In genomic region chr1:17531682-17532487, GRCh38 we compare ENCODE assay signal across 9 cellular contexts. TPM values are rescaled to one million over a fixed set of nuclear protein-coding genes. Genes with fewer than 3 reads are reported as not detected.
DNase-seq lines count a peak whose midpoint lies in the region; ATAC-seq and TF ChIP-seq lines count a peak whose summit lies in the region.
"Had no signal": no experiment of that assay in that cellular context is flagged by ENCODE, and none has a peak within 500 bp of the region (broad histone marks: within the 10 kb centered on the region; RNA-seq: fewer than 3 reads in every experiment).

No MANE protein-coding gene starts in this region.

- no peaks in the 10 kb centered on the region for H3K27me3 ChIP-seq in stomach

- peak; percentile 7 for TF ChIP-seq EP300 in stomach (IDR thresholded peaks at IDR 0.05)

- H3K36me3 ChIP-seq in stomach, result no peaks in the 10 kb centered on the region

- no peak overlapping the region for H3K4me3 Mint-ChIP-seq in activated CD8-positive, alpha-beta T cell treated with anti-CD3 and anti-CD28 coated beads for 36 hours

- 52 to 65% (median 57%) methylated on average over 4 to 8 of the region's 8 CpGs for WGBS in stomach, 5 donors

- H3K36me3 Mint-ChIP-seq in activated CD8-positive, alpha-beta T cell treated with anti-CD3 and anti-CD28 coated beads for 36 hours (ENCODE audit: low read depth), result no peaks in the 10 kb centered on the region

- peaks cover 9% of the 10 kb centered on the region for H3K27me3 Mint-ChIP-seq in activated CD8-positive, alpha-beta T cell treated with anti-CD3 and anti-CD28 coated beads for 36 hours

- intact Hi-C loops in stomach (cut with DNase I; ENCODE audit: low total_unique reads), result no loop called here
- intact Hi-C loops in activated CD8-positive, alpha-beta T cell treated with anti-CD3 and anti-CD28 coated beads for 36 hours (cut with micrococcal nuclease), result no loop called here

- H3K27ac ChIP-seq in caudate nucleus (ENCODE audit: low read depth, low read length), result peak overlapping the region; percentile 80
- H3K27ac ChIP-seq in stomach, result peak overlapping the region in 4 of 5 donors; percentile 63 to 83 (median 72)

- ATAC-seq in activated CD8-positive, alpha-beta T cell treated with anti-CD3 and anti-CD28 coated beads for 36 hours, result no peak
- ATAC-seq in HG03097 (IDR thresholded peaks at IDR 0.05; ENCODE audit: low FRiP score, unreplicated experiment) (no peak), HG03442 (IDR thresholded peaks at IDR 0.05; ENCODE audit: unreplicated experiment) (no peak)

- no peaks in the 10 kb centered on the region for H3K4me1 Mint-ChIP-seq in activated CD8-positive, alpha-beta T cell treated with anti-CD3 and anti-CD28 coated beads for 36 hours (ENCODE audit: low read depth)

- H3K4me3 ChIP-seq in stomach, result no peak overlapping the region

- no peak for TF ChIP-seq CTCF in stomach (IDR thresholded peaks at IDR 0.05)
- no peak for TF ChIP-seq CTCF in activated CD8-positive, alpha-beta T cell treated with anti-CD3 and anti-CD28 coated beads for 36 hours (IDR thresholded peaks at IDR 0.05)

- no peak overlapping the region for H3K27ac Mint-ChIP-seq in activated CD8-positive, alpha-beta T cell treated with anti-CD3 and anti-CD28 coated beads for 36 hours

- no peaks in the 10 kb centered on the region for H3K9me3 Mint-ChIP-seq in activated CD8-positive, alpha-beta T cell treated with anti-CD3 and anti-CD28 coated beads for 36 hours

- TF ChIP-seq POLR2A in stomach (IDR thresholded peaks at IDR 0.05), result no peak

- CTCF ChIA-PET in activated CD8-positive, alpha-beta T cell treated with anti-CD3 and anti-CD28 coated beads for 36 hours (lab: Charles Lee), result interaction anchor here (1.3 kb wide), 1 partner anchor 75 kb away, joined by 4 read pairs; no protein-coding TSS in a partner anchor

- no peaks in the 10 kb centered on the region for H3K9me3 ChIP-seq in stomach

- DNase-seq in HT-29 (ENCODE audit: low spot score) (peak; percentile 82), caudate nucleus (lab: John Stamatoyannopoulos, UW) (peak in 52 of 61 donors; percentile 16 to 88 (median 62)), left kidney (ENCODE audit: low read depth, low spot score) (peak; percentile 62), stomach (peak; percentile 62), AML-193 (lab: John Stamatoyannopoulos, UW) (no peak)
- DNase-seq in activated CD8-positive, alpha-beta T cell treated with anti-CD3 and anti-CD28 coated beads for 36 hours, result no peak
- DNase-seq: NCI-H748 treated with DMSO at 0.1 percent for 48 hours had no signal

- POLR2A ChIA-PET in activated CD8-positive, alpha-beta T cell treated with anti-CD3 and anti-CD28 coated beads for 36 hours (lab: Charles Lee), result no interaction called here

- H3K4me1 ChIP-seq in stomach, result peaks cover 10 to 60% (median 35%) of the 10 kb centered on the region in 4 donors

RNA-seq across cellular contexts. Expression of gene ARHGEF10L, which starts 7.6 kb away (rescaled TPM):
- 54.2 and 56.1 TPM in 2 replicates for total RNA-seq in HT-29 (2014; rRNA removed; shearing (Covaris generic))
- 100 to 1,000 TPM in 2 of 5 donors, 10 to 100 TPM in 3; 24.2 to 329 (median 75.4) TPM for total RNA-seq in stomach
- polyA plus RNA-seq in stomach, result 10 to 100 TPM; 15.4 to 49.2 (median 22.5) TPM
- total RNA-seq in activated CD8-positive, alpha-beta T cell treated with anti-CD3 and anti-CD28 coated beads for 36 hours, result not detected

Comparison
In these comparisons a context has a peak if more than half of its experiments do, and no peak if none do; other contexts are left out.
1. DNase-seq: peak in HT-29 (single experiment), caudate nucleus (52 of 61), left kidney (single experiment) and stomach (single experiment); none in activated CD8-positive, alpha-beta T cell treated with anti-CD3 and anti-CD28 coated beads for 36 hours (single experiment) and AML-193 (0 of 2).
2. RNA of gene ARHGEF10L, which starts 7.6 kb away (total RNA-seq): 24.2 to 329 TPM in stomach and 54.2 to 56.1 TPM in HT-29; not detected in activated CD8-positive, alpha-beta T cell treated with anti-CD3 and anti-CD28 coated beads for 36 hours; every median in the first group is over 10 times any median in the second.